ENCODE assay signal across 8 cellular contexts in the genomic region with DNA sequence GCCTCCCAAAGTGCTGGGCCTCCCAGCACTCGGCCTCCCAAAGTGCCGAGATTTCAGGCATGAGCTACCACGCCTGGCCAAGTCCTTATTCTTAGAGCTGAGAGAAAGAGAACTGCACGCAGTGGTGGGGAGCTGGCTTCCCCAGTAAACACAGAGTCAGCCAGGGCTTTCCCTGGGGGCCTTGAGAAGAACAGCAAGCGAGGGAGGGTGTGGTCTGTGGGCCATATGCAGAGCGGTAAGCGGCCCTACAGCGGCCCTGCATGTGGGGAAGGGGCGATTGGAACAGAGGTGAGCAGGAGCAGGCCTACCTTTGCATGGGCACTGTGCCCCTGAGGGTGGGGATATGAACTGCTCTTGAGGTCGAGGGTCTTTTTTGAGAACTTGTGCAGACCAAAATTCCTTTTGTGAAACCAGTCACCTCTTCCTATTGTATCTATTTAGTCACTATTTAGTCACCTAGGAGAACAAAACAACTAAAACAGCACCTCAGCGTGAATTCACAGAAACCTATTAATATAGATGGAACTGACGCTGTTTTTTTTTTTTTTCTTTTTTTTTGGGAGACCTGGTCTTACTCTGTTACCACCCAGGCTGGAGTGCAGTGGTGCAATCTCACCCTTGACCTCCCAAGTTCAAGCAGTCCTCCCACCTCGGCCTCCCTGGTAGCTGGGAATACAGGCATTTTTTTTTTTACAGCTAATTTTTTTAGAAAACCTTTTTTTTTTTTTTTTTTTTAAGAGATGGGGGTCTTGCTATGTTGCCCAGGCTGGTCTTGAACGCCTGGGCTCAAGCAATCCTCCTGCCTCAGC. TPM values are rescaled to one million over a fixed set of nuclear protein-coding genes. Genes with fewer than 3 reads are reported as not detected.
DNase-seq lines count a peak whose midpoint lies in the region; ATAC-seq and TF ChIP-seq lines count a peak whose summit lies in the region.

No MANE protein-coding gene starts in this region.

- BruUV-seq in PC-3 (replicated peaks; lab: Mats Ljungman, UMichigan), result no TSS peak

- H3K4me2 ChIP-seq in PC-3 (ENCODE audit: low read length), result no peak overlapping the region

- H3K79me2 ChIP-seq in PC-3 (ENCODE audit: low read length), result no peaks in the 10 kb centered on the region

- H3K36me3 ChIP-seq in right lobe of liver (no peaks in the 10 kb centered on the region), urinary bladder (ENCODE audit: insufficient read depth) (no peaks in the 10 kb centered on the region), PC-3 (ENCODE audit: low read depth, low read length) (no peaks in the 10 kb centered on the region)

- CTCF ChIA-PET in PC-3 (lab: Charles Lee), result no interaction called here

- H3K9me3 ChIP-seq in right lobe of liver, result no peaks in the 10 kb centered on the region
- H3K9me3 ChIP-seq in PC-3 (ENCODE audit: low read length), result no peaks in the 10 kb centered on the region

- POLR2A ChIA-PET in PC-3 (lab: Charles Lee; ENCODE audit: unreplicated experiment), result no interaction called here

- H3K27ac ChIP-seq in angular gyrus (ENCODE audit: low read depth, low read length) (peak overlapping the region; percentile 24), right lobe of liver (peak overlapping the region; percentile 80 to 87 (median 84)), urinary bladder (ENCODE audit: low read depth) (peak overlapping the region; percentile 33), PC-3 (ENCODE audit: low read length) (no peak overlapping the region)

- no peak overlapping the region for H3K9ac ChIP-seq in PC-3 (ENCODE audit: low read length)

- no peaks in the 10 kb centered on the region for H3F3A ChIP-seq in PC-3 (ENCODE audit: low read length, unreplicated experiment)

- H4K20me1 ChIP-seq in PC-3 (ENCODE audit: low read length), result no peaks in the 10 kb centered on the region

- H3K9me2 ChIP-seq in PC-3 (replicated peaks; ENCODE audit: low read length), result no peaks in the 10 kb centered on the region

- intact Hi-C loops in right lobe of liver (cut with DNase I), result loop anchor here in 1 of 2 donors (10.0 kb wide), 1 partner anchor 116 kb away; no protein-coding TSS in a partner anchor
- intact Hi-C loops in PC-3 (cut with micrococcal nuclease), result no loop called here

- no peak for TF ChIP-seq POLR2A in right lobe of liver (IDR thresholded peaks at IDR 0.05)

- H3K27me3 ChIP-seq in right lobe of liver, result no peaks in the 10 kb centered on the region
- H3K27me3 ChIP-seq in PC-3 (ENCODE audit: low read length), result no peaks in the 10 kb centered on the region

- H3K4me3 ChIP-seq in right lobe of liver (no peak overlapping the region), urinary bladder (ENCODE audit: low read depth, low read length) (no peak overlapping the region), PC-3 (ENCODE audit: low read length) (no peak overlapping the region)

- WGBS in right lobe of liver (ENCODE audit: insufficient coverage, low coverage, low lambda C conversion rate, missing lambda C conversion rate), result 59% methylated on average over 8 of the region's 14 CpGs
- WGBS in urinary bladder, result 76% methylated on average over 14 of the region's 14 CpGs

- H3K4me1 ChIP-seq in right lobe of liver (peaks cover 0 to 84% (median 38%) of the 10 kb centered on the region in 4 donors), urinary bladder (ENCODE audit: insufficient read depth) (peaks cover 9% of the 10 kb centered on the region), PC-3 (ENCODE audit: insufficient read depth, low read length) (no peaks in the 10 kb centered on the region)

- TF ChIP-seq CTCF in right lobe of liver (IDR thresholded peaks at IDR 0.05), result no peak
- TF ChIP-seq CTCF in PC-3 (conservative IDR thresholded peaks at IDR 0.05; ENCODE audit: low read depth, low read length), result no peak

- DNase-seq in right lobe of liver (no peak), PC-3 (no peak), hippocampal formation (lab: John Stamatoyannopoulos, UW) (no peak), NCI-H146 (lab: John Stamatoyannopoulos, UW) (no peak)

- H2AFZ ChIP-seq in PC-3 (ENCODE audit: low read length), result no peak overlapping the region

- ATAC-seq in GM19468 (IDR thresholded peaks at IDR 0.05; ENCODE audit: extremely low read depth, unreplicated experiment) (peak; percentile 49), HG03196 (IDR thresholded peaks at IDR 0.05; ENCODE audit: unreplicated experiment) (peak; percentile 50), right lobe of liver (no peak), PC-3 (no peak)

RNA-seq across cellular contexts. Expression of gene SH2D4B, which starts 36.9 kb away (rescaled TPM):
- total RNA-seq in right lobe of liver (not detected), urinary bladder (0.16 TPM), PC-3 (2014; rRNA removed) (not detected in 2 replicates)
- polyA plus RNA-seq in urinary bladder, result not detected

RNA-seq across cellular contexts. Expression of gene TSPAN14, which starts 46.7 kb away (rescaled TPM):
- total RNA-seq in right lobe of liver (10 to 100 TPM; 22.1 to 39.0 (median 28.4) TPM), urinary bladder (26.4 TPM), PC-3 (2014; rRNA removed) (not detected in 2 replicates)
- 65.1 TPM for polyA plus RNA-seq in urinary bladder

Comparison
In these comparisons a context has a peak if more than half of its experiments do, and no peak if none do; other contexts are left out.
1. ATAC-seq: peak in GM19468 (single experiment) and HG03196 (single experiment); none in right lobe of liver (0 of 4) and PC-3 (single experiment).
2. RNA of gene TSPAN14, which starts 46.7 kb away (total RNA-seq): 22.1 to 39.0 TPM in right lobe of liver and 26.4 TPM in urinary bladder (single experiment); not detected in PC-3; every median in the first group is over 10 times any median in the second.